Comparison of ENCODE assay signal across 9 cellular contexts in genomic region chr14:77043984-77044485, GRCh38. TPM values are rescaled to one million over a fixed set of nuclear protein-coding genes. Genes with fewer than 3 reads are reported as not detected.
DNase-seq lines count a peak whose midpoint lies in the region; ATAC-seq and TF ChIP-seq lines count a peak whose summit lies in the region.
"Had no signal": no experiment of that assay in that cellular context is flagged by ENCODE, and none has a peak within 500 bp of the region (broad histone marks: within the 10 kb centered on the region; RNA-seq: fewer than 3 reads in every experiment).

No MANE protein-coding gene starts in this region.

- H3K4me1 ChIP-seq in lung (ENCODE audit: control insufficient read depth in 2 of 2, insufficient read depth in 2 of 2, low read length in 2 of 2), result peaks cover 31 to 42% of the 10 kb centered on the region in 2 donors

- H3K4me3 ChIP-seq in lung, result no peak overlapping the region

- no peaks in the 10 kb centered on the region for H3K36me3 ChIP-seq in lung (ENCODE audit: control insufficient read depth in 2 of 2, insufficient read depth in 2 of 2, low read length in 2 of 2)

- DNase-seq in NCI-H1092 treated with DMSO at 0.1 percent for 48 hours (lab: John Stamatoyannopoulos, UW) (peak; percentile 33), NCI-H1092 (lab: John Stamatoyannopoulos, UW) (no peak), lung (ENCODE audit: low spot score) (no peak), superior temporal gyrus (ENCODE audit: extremely low spot score) (peak; percentile 33), G401 (ENCODE audit: low spot score) (no peak), T-helper 1 cell (no peak)
- DNase-seq in activated naive CD8-positive, alpha-beta T cell treated with anti-CD3 and anti-CD28 coated beads for 36 hours, result no peak
- no peak for DNase-seq in activated CD8-positive, alpha-beta memory T cell treated with anti-CD3 and anti-CD28 coated beads, Interleukin-2, amount 50 U/mL, for 4 hours

- H3K36me3 Mint-ChIP-seq in activated naive CD8-positive, alpha-beta T cell treated with anti-CD3 and anti-CD28 coated beads for 36 hours, result no peaks in the 10 kb centered on the region

- H3K27me3 Mint-ChIP-seq in activated naive CD8-positive, alpha-beta T cell treated with anti-CD3 and anti-CD28 coated beads for 36 hours, result no peaks in the 10 kb centered on the region

- no peaks in the 10 kb centered on the region for H3K9me3 Mint-ChIP-seq in activated naive CD8-positive, alpha-beta T cell treated with anti-CD3 and anti-CD28 coated beads for 36 hours

- peak overlapping the region; percentile 89 to 94 for H3K27ac ChIP-seq in lung (ENCODE audit: low read depth in 1 of 2, low read length in 1 of 2)

- in situ Hi-C loops in G401 (cut with HindIII; ENCODE audit: low sequenced_read_pairs), result no loop called here

- WGBS in lung, 2 donors, result 71 to 75% methylated on average over 8 of the region's 8 CpGs

- no peak for TF ChIP-seq CTCF in lung (IDR thresholded peaks at IDR 0.05; ENCODE audit: control extremely low read depth, extremely low read depth)

- peaks cover 73% of the 10 kb centered on the region for H3K4me1 Mint-ChIP-seq in activated naive CD8-positive, alpha-beta T cell treated with anti-CD3 and anti-CD28 coated beads for 36 hours

- H3K9me3 ChIP-seq in lung (ENCODE audit: control insufficient read depth in 2 of 2, insufficient read depth in 1 of 2, low read length in 1 of 2), result no peaks in the 10 kb centered on the region

- no peaks in the 10 kb centered on the region for H3K27me3 ChIP-seq in lung (ENCODE audit: control insufficient read depth, insufficient read depth)

- no peak overlapping the region for H3K4me3 Mint-ChIP-seq in activated naive CD8-positive, alpha-beta T cell treated with anti-CD3 and anti-CD28 coated beads for 36 hours

- ATAC-seq in lung (ENCODE audit: insufficient read depth, low FRiP score), result no peak
- ATAC-seq: activated CD4-positive, CD25-positive, alpha-beta regulatory T cell treated with anti-CD3 and anti-CD28 coated beads, Interleukin-2, amount 50 U/mL, for 24 hours had no signal

- H3K27ac Mint-ChIP-seq in activated naive CD8-positive, alpha-beta T cell treated with anti-CD3 and anti-CD28 coated beads for 36 hours, result peak overlapping the region; percentile 69

RNA-seq across cellular contexts. Expression of gene IRF2BPL, which starts 15.5 kb away (rescaled TPM):
- 10 to 100 TPM; 34.8 to 36.2 TPM for total RNA-seq in activated naive CD8-positive, alpha-beta T cell treated with anti-CD3 and anti-CD28 coated beads for 36 hours
- 10 to 100 TPM; 42.4 to 52.4 TPM for total RNA-seq in lung
- polyA plus RNA-seq in lung, result 10 to 100 TPM in 1 of 2 donors, 1 to 10 TPM in 1; 9.3 to 34.8 TPM
- total RNA-seq in G401 (2014; rRNA removed; shearing (Covaris generic)), result 57.2 and 59.4 TPM in 2 replicates

RNA-seq across cellular contexts. Expression of gene CIPC, which starts 54.0 kb away (rescaled TPM):
- total RNA-seq in activated naive CD8-positive, alpha-beta T cell treated with anti-CD3 and anti-CD28 coated beads for 36 hours, result 10 to 100 TPM; 10.8 to 12.2 TPM
- 10 to 100 TPM; 26.6 to 32.0 TPM for total RNA-seq in lung
- 10 to 100 TPM in 1 of 2 donors, 1 to 10 TPM in 1; 6.4 to 10.6 TPM for polyA plus RNA-seq in lung
- 30.5 and 32.2 TPM in 2 replicates for total RNA-seq in G401 (2014; rRNA removed; shearing (Covaris generic))

Comparison
In these comparisons a context has a peak if more than half of its experiments do, and no peak if none do; other contexts are left out.
1. DNase-seq: peak in NCI-H1092 treated with DMSO at 0.1 percent for 48 hours (single experiment) and superior temporal gyrus (single experiment); none in NCI-H1092 (single experiment), activated naive CD8-positive, alpha-beta T cell treated with anti-CD3 and anti-CD28 coated beads for 36 hours (single experiment), lung (single experiment), G401 (single experiment), T-helper 1 cell (0 of 5) and activated CD8-positive, alpha-beta memory T cell treated with anti-CD3 and anti-CD28 coated beads, Interleukin-2, amount 50 U/mL, for 4 hours (single experiment).